ENCODE assay signal across 8 cellular contexts in the genomic region with DNA sequence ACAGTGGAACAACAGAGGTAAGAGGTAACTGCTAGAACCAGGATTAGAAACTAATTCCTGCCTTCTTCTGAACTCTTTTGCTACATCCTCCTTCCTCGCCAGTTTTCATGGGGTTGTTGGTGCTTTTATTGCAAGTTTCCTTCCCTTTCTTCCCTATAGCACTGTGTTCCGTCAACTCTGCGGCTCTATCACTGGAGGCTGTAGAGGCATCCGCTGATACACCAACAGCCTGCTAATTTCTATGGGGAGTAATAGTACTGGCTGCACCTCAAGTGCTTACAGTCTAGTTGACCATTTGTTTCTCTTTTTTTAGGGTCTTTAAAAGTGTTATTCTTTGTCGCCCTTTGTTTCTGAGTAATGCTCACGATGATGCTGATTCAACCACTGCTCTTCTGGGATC. TPM values are rescaled to one million over a fixed set of nuclear protein-coding genes. Genes with fewer than 3 reads are reported as not detected.
DNase-seq lines count a peak whose midpoint lies in the region; ATAC-seq, FAIRE-seq and TF ChIP-seq lines count a peak whose summit lies in the region.

No MANE protein-coding gene starts in this region.

- POLR2A ChIA-PET in activated CD4-positive, alpha-beta T cell treated with anti-CD3 and anti-CD28 coated beads, Interleukin-2, amount 10 ng/mL, durations not matched to agents 7 days and 5 days (lab: Charles Lee): interaction anchor here (0.6 kb wide), 1 partner anchor 544 kb away, joined by 3 read pairs; no protein-coding TSS in a partner anchor

- no peaks in the 10 kb centered on the region for H3K36me3 Mint-ChIP-seq in activated CD4-positive, alpha-beta T cell treated with anti-CD3 and anti-CD28 coated beads, Interleukin-2, amount 10 ng/mL, durations not matched to agents 7 days and 5 days (ENCODE audit: low read depth)
- H3K36me3 Mint-ChIP-seq in chondrocyte (ENCODE audit: low read depth): no peaks in the 10 kb centered on the region
- peaks cover 0 to 6% of the 10 kb centered on the region in 2 donors for H3K36me3 Mint-ChIP-seq in naive B cell

- ATAC-seq in naive B cell (ENCODE audit: low read depth in 2 of 2) (no peak), HG03025 (IDR thresholded peaks at IDR 0.05; ENCODE audit: low FRiP score, unreplicated experiment) (no peak)

- H3K4me3 ChIP-seq in NB4 (ENCODE audit: low read depth, low read length): peak overlapping the region; percentile 91

- peak overlapping the region; percentile 96 for H3K27ac Mint-ChIP-seq in activated CD4-positive, alpha-beta T cell treated with anti-CD3 and anti-CD28 coated beads, Interleukin-2, amount 10 ng/mL, durations not matched to agents 7 days and 5 days
- H3K27ac Mint-ChIP-seq in chondrocyte (ENCODE audit: unreplicated experiment): no peak overlapping the region
- peak overlapping the region in 3 of 6 donors; percentile 42 to 94 (median 76) for H3K27ac Mint-ChIP-seq in naive B cell

- no peak for TF ChIP-seq CTCF in NB4 (IDR thresholded peaks at IDR 0.05; ENCODE audit: low read depth, low read length)
- TF ChIP-seq CTCF in chondrocyte (IDR thresholded peaks at IDR 0.05): no peak

- FAIRE-seq in urothelium cell line (lab: Jason Lieb, UNC): no peak

- no peak for DNase-seq in activated CD4-positive, alpha-beta T cell treated with anti-CD3 and anti-CD28 coated beads, Interleukin-2, amount 10 ng/mL, durations not matched to agents 7 days and 5 days
- no peak for DNase-seq in activated CD4-positive, alpha-beta T cell treated with anti-CD3 and anti-CD28 coated beads for 1 hour
- peak; percentile 62 for DNase-seq in NB4 (ENCODE audit: low read depth)
- DNase-seq in chondrocyte (ENCODE audit: low spot score): no peak
- no peak for DNase-seq in naive B cell
- no peak for DNase-seq in urothelium cell line (ENCODE audit: low spot score)
- DNase-seq in NCI-H1436 treated with DMSO at 0.1 percent for 48 hours (lab: John Stamatoyannopoulos, UW): no peak

- H3K27me3 Mint-ChIP-seq in activated CD4-positive, alpha-beta T cell treated with anti-CD3 and anti-CD28 coated beads, Interleukin-2, amount 10 ng/mL, durations not matched to agents 7 days and 5 days: no peaks in the 10 kb centered on the region
- H3K27me3 Mint-ChIP-seq in chondrocyte (ENCODE audit: low read depth): no peaks in the 10 kb centered on the region
- no peaks in the 10 kb centered on the region for H3K27me3 Mint-ChIP-seq in naive B cell

- no peak for TF ChIP-seq POLR2A in NB4 (IDR thresholded peaks at IDR 0.05; ENCODE audit: extremely low read depth, insufficient read length)

- CTCF ChIA-PET in activated CD4-positive, alpha-beta T cell treated with anti-CD3 and anti-CD28 coated beads, Interleukin-2, amount 10 ng/mL, durations not matched to agents 7 days and 5 days (lab: Charles Lee): no interaction called here

- H3K4me3 Mint-ChIP-seq in activated CD4-positive, alpha-beta T cell treated with anti-CD3 and anti-CD28 coated beads, Interleukin-2, amount 10 ng/mL, durations not matched to agents 7 days and 5 days: peak overlapping the region; percentile 99
- peak overlapping the region; percentile 99 for H3K4me3 Mint-ChIP-seq in chondrocyte (ENCODE audit: unreplicated experiment)
- H3K4me3 Mint-ChIP-seq in naive B cell: peak overlapping the region; percentile 97 to 99 (median 99)

- H3K9me3 Mint-ChIP-seq in activated CD4-positive, alpha-beta T cell treated with anti-CD3 and anti-CD28 coated beads, Interleukin-2, amount 10 ng/mL, durations not matched to agents 7 days and 5 days: no peaks in the 10 kb centered on the region
- H3K9me3 Mint-ChIP-seq in chondrocyte (ENCODE audit: low read depth): no peaks in the 10 kb centered on the region
- no peaks in the 10 kb centered on the region for H3K9me3 Mint-ChIP-seq in naive B cell

- peaks cover 39% of the 10 kb centered on the region for H3K4me1 Mint-ChIP-seq in activated CD4-positive, alpha-beta T cell treated with anti-CD3 and anti-CD28 coated beads, Interleukin-2, amount 10 ng/mL, durations not matched to agents 7 days and 5 days
- peaks cover 26% of the 10 kb centered on the region for H3K4me1 Mint-ChIP-seq in chondrocyte (ENCODE audit: low read depth)
- peaks cover 15 to 38% (median 34%) of the 10 kb centered on the region in 3 donors for H3K4me1 Mint-ChIP-seq in naive B cell

RNA-seq across cellular contexts. Expression of gene MIS18A, which starts 0.8 kb away (rescaled TPM):
- 10 to 100 TPM; 18.6 to 19.6 TPM for total RNA-seq in activated CD4-positive, alpha-beta T cell treated with anti-CD3 and anti-CD28 coated beads, Interleukin-2, amount 10 ng/mL, durations not matched to agents 7 days and 5 days
- 5.0 to 7.1 TPM (median 5.8 TPM) in 3 replicates for total RNA-seq in chondrocyte
- 10 to 100 TPM in 5 of 6 donors, 1 to 10 TPM in 1; 6.6 to 20.3 (median 13.1) TPM for polyA plus RNA-seq in naive B cell (ENCODE audit: low read depth in 6 of 6)

RNA-seq across cellular contexts. Expression of gene MRAP, which starts 20.6 kb away (rescaled TPM):
- total RNA-seq in activated CD4-positive, alpha-beta T cell treated with anti-CD3 and anti-CD28 coated beads, Interleukin-2, amount 10 ng/mL, durations not matched to agents 7 days and 5 days: not detected
- not detected in 3 replicates for total RNA-seq in chondrocyte
- polyA plus RNA-seq in naive B cell (ENCODE audit: low read depth in 6 of 6): not detected
